In the genomic region with DNA sequence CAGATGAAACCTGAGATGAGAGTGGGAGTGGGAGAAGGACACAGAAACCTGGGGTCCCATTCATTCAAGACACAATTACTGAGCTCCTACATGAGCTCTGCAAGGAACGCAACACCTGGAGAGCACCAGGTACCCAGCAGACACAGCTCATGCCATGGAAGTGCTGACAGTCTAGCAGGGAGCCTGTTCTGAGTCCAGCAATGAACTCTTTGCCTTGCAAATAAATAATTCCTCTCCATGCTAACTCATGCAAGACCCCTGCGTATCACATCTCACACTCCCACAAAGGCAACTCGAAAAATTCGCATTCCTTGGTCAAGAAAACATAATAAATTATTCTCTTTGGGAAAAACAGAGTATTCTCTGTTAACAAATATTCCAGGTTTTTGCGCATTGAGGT, we compare ENCODE assay signal across 30 cellular contexts. TPM values are rescaled to one million over a fixed set of nuclear protein-coding genes. Genes with fewer than 3 reads are reported as not detected.
"Had no signal": no experiment of that assay in that cellular context is flagged by ENCODE, and none has a peak within 500 bp of the region (broad histone marks: within the 10 kb centered on the region; RNA-seq: fewer than 3 reads in every experiment).

No MANE protein-coding gene starts in this region.

- H3K27me3 ChIP-seq: cardiac muscle cell, colonic mucosa, heart right ventricle, right atrium auricular region, stomach, thyroid gland, upper lobe of left lung had no signal

- H3K9me3 ChIP-seq: colonic mucosa, esophagus squamous epithelium, heart right ventricle, psoas muscle, right atrium auricular region, stomach, thyroid gland, upper lobe of left lung had no signal

- ATAC-seq: activated CD4-positive, alpha-beta T cell treated with anti-CD3 and anti-CD28 coated beads for 36 hours; activated naive CD4-positive, alpha-beta T cell treated with anti-CD3 and anti-CD28 coated beads, Interleukin-2, amount 50 U/mL, for 72 hours; activated T-cell treated with anti-CD3 and anti-CD28 coated beads, Interleukin-2, amount 50 U/mL, for 72 hours; heart right ventricle; psoas muscle; stimulated activated naive B cell treated with anti-CD40 and anti-IgM and Interleukin-4, amounts not matched to agents 10 μg/mL and 1 μg/mL and 100 μg/mL, for 72 hours had no signal

- H3K36me3 ChIP-seq: cardiac muscle cell, colonic mucosa, esophagus squamous epithelium, heart right ventricle, right atrium auricular region, stomach, thyroid gland, upper lobe of left lung had no signal

- DNase-seq: activated B cell treated with CpG ODN at 0.5 μM for 24 hours; activated CD4-positive, alpha-beta T cell treated with anti-CD3 and anti-CD28 coated beads for 36 hours; activated CD4-positive, alpha-beta T cell treated with anti-CD3 and anti-CD28 coated beads, Interleukin-2, amount 50 U/mL, for 4 hours; activated naive CD4-positive, alpha-beta T cell; activated T-cell treated with anti-CD3 and anti-CD28 coated beads for 4 hours; activated T-cell treated with anti-CD3 and anti-CD28 coated beads, Interleukin-2, amount 50 U/mL, for 72 hours; anterior cingulate cortex; cerebellar nuclear complex; colonic mucosa; effector CD8-positive, alpha-beta T cell; esophagus squamous epithelium; foreskin melanocyte; heart right ventricle; occipital lobe; psoas muscle; stimulated activated CD4-positive, alpha-beta T cell treated with anti-CD3 and anti-CD28 coated beads, Interleukin-15, amount 100 ng/mL, for 24 hours; stimulated activated CD4-positive, alpha-beta T cell treated with anti-CD3 and anti-CD28 coated beads, Interleukin-2, amount 100 ng/mL, for 24 hours; stimulated activated naive B cell treated with anti-CD40 and anti-IgM and Interleukin-4, amounts not matched to agents 10 μg/mL and 1 μg/mL and 100 μg/mL, for 72 hours; stomach; thyroid gland; upper lobe of left lung had no signal

- H3K4me3 ChIP-seq: cardiac muscle cell, colonic mucosa, esophagus squamous epithelium, heart right ventricle, psoas muscle, right atrium auricular region, stomach, thyroid gland, upper lobe of left lung had no signal

- H3K4me1 ChIP-seq: colonic mucosa, esophagus squamous epithelium, heart right ventricle, parathyroid adenoma, psoas muscle, right atrium auricular region, stomach, thyroid gland, upper lobe of left lung had no signal

- H2AFZ ChIP-seq: parathyroid adenoma had no signal

- H3K27ac ChIP-seq: cardiac muscle cell, colonic mucosa, epithelial cell of prostate, esophagus squamous epithelium, heart right ventricle, parathyroid adenoma, psoas muscle, right atrium auricular region, stomach, thyroid gland, upper lobe of left lung had no signal

- H3K9ac ChIP-seq: parathyroid adenoma had no signal

RNA-seq across cellular contexts. Expression of a gene that starts 20.8 kb away (rescaled TPM):
- total RNA-seq: activated B cell treated with CpG ODN at 0.5 μM for 24 hours; activated CD4-positive, alpha-beta T cell treated with anti-CD3 and anti-CD28 coated beads for 36 hours; activated naive CD4-positive, alpha-beta T cell treated with anti-CD3 and anti-CD28 coated beads, Interleukin-2, amount 50 U/mL, for 72 hours; cardiac muscle cell; colonic mucosa; dermis microvascular lymphatic vessel endothelial cell; esophagus squamous epithelium; glomerular endothelial cell; heart right ventricle; mammary epithelial cell; neural crest cell; occipital lobe; psoas muscle; right atrium auricular region; thyroid gland had no signal
- polyA plus RNA-seq: mammary epithelial cell had no signal
